1 cellular context compared by ENCODE assay signal in the genomic region with DNA sequence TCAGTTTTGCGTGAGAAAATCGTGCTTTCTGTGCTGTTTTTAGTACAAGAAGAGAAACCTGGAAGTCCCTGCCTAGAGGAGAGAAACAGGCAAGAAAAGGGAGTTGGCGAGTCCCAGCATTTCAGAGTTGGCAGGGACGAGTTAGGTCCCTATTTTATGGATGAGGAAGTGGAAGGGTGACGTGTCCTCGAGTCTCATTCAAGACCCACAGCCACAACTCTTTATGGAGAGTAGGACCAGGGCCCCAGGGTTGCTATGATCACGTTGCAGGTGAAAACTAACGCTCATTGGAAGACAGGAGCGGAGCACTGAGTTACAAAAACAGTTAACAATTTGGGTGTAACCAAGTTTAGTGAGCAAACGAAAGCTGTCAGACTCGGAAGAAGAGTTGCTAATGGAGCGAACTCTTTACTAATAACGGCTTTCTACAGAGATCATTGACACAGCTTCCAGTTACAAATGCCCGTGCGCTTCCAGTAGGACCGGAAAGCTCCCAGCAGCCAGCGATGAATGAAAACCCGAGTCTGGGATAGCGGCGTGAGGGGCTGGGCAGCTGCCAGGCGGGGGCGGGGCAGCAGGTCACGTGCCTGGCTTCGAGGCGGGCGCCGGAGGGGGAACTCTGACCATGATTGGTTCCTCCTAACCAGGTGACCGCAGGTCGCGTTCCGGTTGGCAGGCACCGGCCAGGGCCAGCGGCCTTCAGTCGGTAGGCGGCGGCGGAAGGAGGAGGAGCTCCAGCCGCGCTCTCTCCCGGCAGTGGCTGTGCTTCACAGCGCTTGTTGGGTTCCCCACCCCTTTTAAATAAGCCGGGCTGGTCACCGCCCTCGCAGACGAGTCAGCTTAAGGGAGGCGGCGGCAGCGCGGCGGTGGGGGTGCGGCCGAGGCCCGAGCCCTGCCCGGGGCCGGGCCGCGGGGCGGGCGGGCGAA.
A peak's percentile ranks its signal among the peaks of the same experiment; 100 is the strongest.
TF ChIP-seq lines count a peak whose summit lies in the region.

TSS of gene CCNYL1 (plus strand) at position 827 of the 927 bp plus-strand sequence. CDS start 257 bp downstream, outside the sequence.

TF ChIP-seq in HEK293, 187 proteins besides CTCF, POLR2A, EP300 and RAD21 (continued from another document):
- TF ChIP-seq, protein P1, sequence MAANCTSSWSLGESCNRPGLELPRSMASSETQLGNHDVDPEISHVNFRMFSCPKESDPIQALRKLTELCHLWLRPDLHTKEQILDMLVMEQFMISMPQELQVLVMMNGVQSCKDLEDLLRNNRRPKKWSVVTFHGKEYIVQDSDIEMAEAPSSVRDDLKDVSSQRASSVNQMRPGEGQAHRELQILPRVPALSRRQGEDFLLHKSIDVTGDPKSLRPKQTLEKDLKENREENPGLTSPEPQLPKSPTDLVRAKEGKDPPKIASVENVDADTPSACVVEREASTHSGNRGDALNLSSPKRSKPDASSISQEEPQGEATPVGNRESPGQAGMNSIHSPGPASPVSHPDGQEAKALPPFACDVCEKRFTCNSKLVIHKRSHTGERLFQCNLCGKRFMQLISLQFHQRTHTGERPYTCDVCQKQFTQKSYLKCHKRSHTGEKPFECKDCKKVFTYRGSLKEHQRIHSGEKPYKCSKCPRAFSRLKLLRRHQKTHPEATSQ (tag by site-specific recombination; IDR thresholded peaks at IDR 0.05) = no peak
- TF ChIP-seq, protein P2, sequence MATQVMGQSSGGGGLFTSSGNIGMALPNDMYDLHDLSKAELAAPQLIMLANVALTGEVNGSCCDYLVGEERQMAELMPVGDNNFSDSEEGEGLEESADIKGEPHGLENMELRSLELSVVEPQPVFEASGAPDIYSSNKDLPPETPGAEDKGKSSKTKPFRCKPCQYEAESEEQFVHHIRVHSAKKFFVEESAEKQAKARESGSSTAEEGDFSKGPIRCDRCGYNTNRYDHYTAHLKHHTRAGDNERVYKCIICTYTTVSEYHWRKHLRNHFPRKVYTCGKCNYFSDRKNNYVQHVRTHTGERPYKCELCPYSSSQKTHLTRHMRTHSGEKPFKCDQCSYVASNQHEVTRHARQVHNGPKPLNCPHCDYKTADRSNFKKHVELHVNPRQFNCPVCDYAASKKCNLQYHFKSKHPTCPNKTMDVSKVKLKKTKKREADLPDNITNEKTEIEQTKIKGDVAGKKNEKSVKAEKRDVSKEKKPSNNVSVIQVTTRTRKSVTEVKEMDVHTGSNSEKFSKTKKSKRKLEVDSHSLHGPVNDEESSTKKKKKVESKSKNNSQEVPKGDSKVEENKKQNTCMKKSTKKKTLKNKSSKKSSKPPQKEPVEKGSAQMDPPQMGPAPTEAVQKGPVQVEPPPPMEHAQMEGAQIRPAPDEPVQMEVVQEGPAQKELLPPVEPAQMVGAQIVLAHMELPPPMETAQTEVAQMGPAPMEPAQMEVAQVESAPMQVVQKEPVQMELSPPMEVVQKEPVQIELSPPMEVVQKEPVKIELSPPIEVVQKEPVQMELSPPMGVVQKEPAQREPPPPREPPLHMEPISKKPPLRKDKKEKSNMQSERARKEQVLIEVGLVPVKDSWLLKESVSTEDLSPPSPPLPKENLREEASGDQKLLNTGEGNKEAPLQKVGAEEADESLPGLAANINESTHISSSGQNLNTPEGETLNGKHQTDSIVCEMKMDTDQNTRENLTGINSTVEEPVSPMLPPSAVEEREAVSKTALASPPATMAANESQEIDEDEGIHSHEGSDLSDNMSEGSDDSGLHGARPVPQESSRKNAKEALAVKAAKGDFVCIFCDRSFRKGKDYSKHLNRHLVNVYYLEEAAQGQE (tag by site-specific recombination; IDR thresholded peaks at IDR 0.05) = no peak; the same call in 1 of the 2 replicates
- peak; percentile 38; the same call in 1 of the 2 replicates for TF ChIP-seq ZNF76 (tag by site-specific recombination; IDR thresholded peaks at IDR 0.05; ENCODE audit: borderline replicate concordance, low read depth)
- TF ChIP-seq KLF1 (tag by site-specific recombination; IDR thresholded peaks at IDR 0.05) = 0 out of 2 replicates have a peak, but pooled peaks have one; percentile 37
- no peak for TF ChIP-seq ZNF645 (tag by site-specific recombination; IDR thresholded peaks at IDR 0.05)
- no peak for TF ChIP-seq ZNF140 (tag by site-specific recombination; IDR thresholded peaks at IDR 0.05)
- no peak for TF ChIP-seq ZNF16 (tag by site-specific recombination; IDR thresholded peaks at IDR 0.05; ENCODE audit: low read depth)
- no peak for TF ChIP-seq GFI1B (tag by site-specific recombination; IDR thresholded peaks at IDR 0.05)
- TF ChIP-seq ZNF146 (tag by site-specific recombination; IDR thresholded peaks at IDR 0.05) = no peak
- no peak for TF ChIP-seq BCL6B (tag by site-specific recombination; IDR thresholded peaks at IDR 0.05)
- no peak for TF ChIP-seq ZNF654 (tag by site-specific recombination; IDR thresholded peaks at IDR 0.05; ENCODE audit: low read depth)
- TF ChIP-seq ZNF768 (tag by site-specific recombination; IDR thresholded peaks at IDR 0.05) = no peak
- no peak for TF ChIP-seq ZNF398 (tag by site-specific recombination; IDR thresholded peaks at IDR 0.05)
- no peak for TF ChIP-seq ZBTB8A (tag by site-specific recombination; IDR thresholded peaks at IDR 0.05)
- TF ChIP-seq ZNF223 (tag by site-specific recombination; IDR thresholded peaks at IDR 0.05) = no peak
- TF ChIP-seq ZBTB1 (tag by site-specific recombination; IDR thresholded peaks at IDR 0.05) = no peak
- no peak for TF ChIP-seq ZSCAN23 (tag by site-specific recombination; IDR thresholded peaks at IDR 0.05)
- no peak for TF ChIP-seq MEIS1 (CRISPR knock-in tag; IDR thresholded peaks at IDR 0.05; ENCODE audit: borderline replicate concordance)
- no peak; the same call in 1 of the 2 replicates for TF ChIP-seq ELK4 (IDR thresholded peaks at IDR 0.05; ENCODE audit: borderline replicate concordance, low read depth, low read length)
- TF ChIP-seq, protein P3, sequence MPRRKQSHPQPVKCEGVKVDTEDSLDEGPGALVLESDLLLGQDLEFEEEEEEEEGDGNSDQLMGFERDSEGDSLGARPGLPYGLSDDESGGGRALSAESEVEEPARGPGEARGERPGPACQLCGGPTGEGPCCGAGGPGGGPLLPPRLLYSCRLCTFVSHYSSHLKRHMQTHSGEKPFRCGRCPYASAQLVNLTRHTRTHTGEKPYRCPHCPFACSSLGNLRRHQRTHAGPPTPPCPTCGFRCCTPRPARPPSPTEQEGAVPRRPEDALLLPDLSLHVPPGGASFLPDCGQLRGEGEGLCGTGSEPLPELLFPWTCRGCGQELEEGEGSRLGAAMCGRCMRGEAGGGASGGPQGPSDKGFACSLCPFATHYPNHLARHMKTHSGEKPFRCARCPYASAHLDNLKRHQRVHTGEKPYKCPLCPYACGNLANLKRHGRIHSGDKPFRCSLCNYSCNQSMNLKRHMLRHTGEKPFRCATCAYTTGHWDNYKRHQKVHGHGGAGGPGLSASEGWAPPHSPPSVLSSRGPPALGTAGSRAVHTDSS (tag by site-specific recombination; IDR thresholded peaks at IDR 0.05) = no peak
- TF ChIP-seq, protein P4, sequence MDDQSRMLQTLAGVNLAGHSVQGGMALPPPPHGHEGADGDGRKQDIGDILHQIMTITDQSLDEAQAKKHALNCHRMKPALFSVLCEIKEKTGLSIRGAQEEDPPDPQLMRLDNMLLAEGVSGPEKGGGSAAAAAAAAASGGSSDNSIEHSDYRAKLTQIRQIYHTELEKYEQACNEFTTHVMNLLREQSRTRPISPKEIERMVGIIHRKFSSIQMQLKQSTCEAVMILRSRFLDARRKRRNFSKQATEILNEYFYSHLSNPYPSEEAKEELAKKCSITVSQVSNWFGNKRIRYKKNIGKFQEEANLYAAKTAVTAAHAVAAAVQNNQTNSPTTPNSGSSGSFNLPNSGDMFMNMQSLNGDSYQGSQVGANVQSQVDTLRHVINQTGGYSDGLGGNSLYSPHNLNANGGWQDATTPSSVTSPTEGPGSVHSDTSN (CRISPR knock-in tag; IDR thresholded peaks at IDR 0.05) = no peak
- no peak for TF ChIP-seq ZNF670 (tag by site-specific recombination; IDR thresholded peaks at IDR 0.05; ENCODE audit: low read depth)
- TF ChIP-seq ZNF184 (tag by site-specific recombination; IDR thresholded peaks at IDR 0.05) = no peak
- no peak for TF ChIP-seq KLF7 (tag by site-specific recombination; IDR thresholded peaks at IDR 0.05; ENCODE audit: borderline replicate concordance)
- peak; percentile 94 for TF ChIP-seq SP2 (tag by site-specific recombination; IDR thresholded peaks at IDR 0.05)
- no peak for TF ChIP-seq ZNF155 (tag by site-specific recombination; IDR thresholded peaks at IDR 0.05)
- TF ChIP-seq, protein P5, sequence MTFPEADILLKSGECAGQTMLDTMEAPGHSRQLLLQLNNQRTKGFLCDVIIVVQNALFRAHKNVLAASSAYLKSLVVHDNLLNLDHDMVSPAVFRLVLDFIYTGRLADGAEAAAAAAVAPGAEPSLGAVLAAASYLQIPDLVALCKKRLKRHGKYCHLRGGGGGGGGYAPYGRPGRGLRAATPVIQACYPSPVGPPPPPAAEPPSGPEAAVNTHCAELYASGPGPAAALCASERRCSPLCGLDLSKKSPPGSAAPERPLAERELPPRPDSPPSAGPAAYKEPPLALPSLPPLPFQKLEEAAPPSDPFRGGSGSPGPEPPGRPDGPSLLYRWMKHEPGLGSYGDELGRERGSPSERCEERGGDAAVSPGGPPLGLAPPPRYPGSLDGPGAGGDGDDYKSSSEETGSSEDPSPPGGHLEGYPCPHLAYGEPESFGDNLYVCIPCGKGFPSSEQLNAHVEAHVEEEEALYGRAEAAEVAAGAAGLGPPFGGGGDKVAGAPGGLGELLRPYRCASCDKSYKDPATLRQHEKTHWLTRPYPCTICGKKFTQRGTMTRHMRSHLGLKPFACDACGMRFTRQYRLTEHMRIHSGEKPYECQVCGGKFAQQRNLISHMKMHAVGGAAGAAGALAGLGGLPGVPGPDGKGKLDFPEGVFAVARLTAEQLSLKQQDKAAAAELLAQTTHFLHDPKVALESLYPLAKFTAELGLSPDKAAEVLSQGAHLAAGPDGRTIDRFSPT (tag by site-specific recombination; IDR thresholded peaks at IDR 0.05) = no peak
